ENCODE assay signal across 8 cellular contexts in genomic region chr1:17606826-17607440, GRCh38.
DNase-seq lines count a peak whose midpoint lies in the region; ATAC-seq and TF ChIP-seq lines count a peak whose summit lies in the region.

No MANE protein-coding gene starts in this region.

- H3K79me1 ChIP-seq in trophoblast cell (ENCODE audit: low read length): no peaks in the 10 kb centered on the region

- H3K36me3 Mint-ChIP-seq in activated T-helper 1 cell treated with anti-CD3 and anti-CD28 coated beads, Interleukin-12 subunit alpha, Interleukin-12 subunit beta, Interleukin-2, Interleukin-4 antibody, amounts not matched to agents 30 ng/mL and 10 ng/mL and 1 ng/mL, durations not matched to agents 14 hours and 24 hours and 36 hours (ENCODE audit: low read depth): no peaks in the 10 kb centered on the region

- WGBS in trophoblast cell (ENCODE audit: extremely low coverage, insufficient coverage, insufficient read length): no CpG with 5 or more reads among the region's 14 CpGs

- no peak overlapping the region for H3K4me3 ChIP-seq in BE2C (ENCODE audit: low read depth, low read length)
- H3K4me3 ChIP-seq in trophoblast cell (ENCODE audit: low read depth, low read length): no peak overlapping the region

- H3K36me3 ChIP-seq in BE2C (no peaks in the 10 kb centered on the region), trophoblast cell (ENCODE audit: control insufficient read depth in 1 of 2, insufficient read depth in 2 of 2, low read length in 2 of 2) (peaks cover 42 to 55% of the 10 kb centered on the region in 2 experiments)

- H3K4ac ChIP-seq in trophoblast cell (ENCODE audit: low read depth, low read length): no peak overlapping the region

- no peak overlapping the region for H3K4me3 Mint-ChIP-seq in activated T-helper 1 cell treated with anti-CD3 and anti-CD28 coated beads, Interleukin-12 subunit alpha, Interleukin-12 subunit beta, Interleukin-2, Interleukin-4 antibody, amounts not matched to agents 30 ng/mL and 10 ng/mL and 1 ng/mL, durations not matched to agents 14 hours and 24 hours and 36 hours

- H3K14ac ChIP-seq in trophoblast cell (ENCODE audit: low read length): no peak overlapping the region

- no peak overlapping the region for H3K18ac ChIP-seq in trophoblast cell (ENCODE audit: low read length)

- H3K27ac ChIP-seq in trophoblast cell (ENCODE audit: low read depth, low read length): no peak overlapping the region

- TF ChIP-seq CTCF in BE2C (IDR thresholded peaks at IDR 0.05; ENCODE audit: low read depth, low read length) (peak; percentile 83), GM13977 (IDR thresholded peaks at IDR 0.05; ENCODE audit: extremely low read depth, insufficient read depth, missing control alignments) (peak; percentile 97)

- H4K12ac ChIP-seq in trophoblast cell (ENCODE audit: low read depth, low read length): no peak overlapping the region

- H3K4me1 ChIP-seq in BE2C (peaks cover 15% of the 10 kb centered on the region), trophoblast cell (ENCODE audit: control insufficient read depth in 1 of 2, insufficient read depth in 2 of 2, low read length in 2 of 2) (peaks cover 2 to 4% of the 10 kb centered on the region in 2 experiments)

- no peaks in the 10 kb centered on the region for H3K27me3 Mint-ChIP-seq in activated T-helper 1 cell treated with anti-CD3 and anti-CD28 coated beads, Interleukin-12 subunit alpha, Interleukin-12 subunit beta, Interleukin-2, Interleukin-4 antibody, amounts not matched to agents 30 ng/mL and 10 ng/mL and 1 ng/mL, durations not matched to agents 14 hours and 24 hours and 36 hours (ENCODE audit: insufficient read depth)

- no peak overlapping the region for H3K9ac ChIP-seq in trophoblast cell (ENCODE audit: low read length)

- H3K9me3 ChIP-seq in BE2C (no peaks in the 10 kb centered on the region), trophoblast cell (ENCODE audit: insufficient read depth, low read depth, low read length) (no peaks in the 10 kb centered on the region)

- no peak overlapping the region for H3K27ac Mint-ChIP-seq in activated T-helper 1 cell treated with anti-CD3 and anti-CD28 coated beads, Interleukin-12 subunit alpha, Interleukin-12 subunit beta, Interleukin-2, Interleukin-4 antibody, amounts not matched to agents 30 ng/mL and 10 ng/mL and 1 ng/mL, durations not matched to agents 14 hours and 24 hours and 36 hours

- H3K4me2 ChIP-seq in trophoblast cell (ENCODE audit: low read length): no peak overlapping the region

- H2BK120ac ChIP-seq in trophoblast cell (ENCODE audit: insufficient read depth, low read length, poor library complexity): no peak overlapping the region

- H2AFZ ChIP-seq in trophoblast cell (ENCODE audit: insufficient read depth, low read length, poor library complexity): no peak overlapping the region

- in situ Hi-C loops in GM13977 (cut with MboI; ENCODE audit: low pct_unique_long_range_greater_than_20kb, low sequenced_read_pairs, unreplicated experiment): no loop called here

- H2BK5ac ChIP-seq in trophoblast cell (ENCODE audit: low read depth, low read length, poor library complexity): no peak overlapping the region

- H2AK5ac ChIP-seq in trophoblast cell (ENCODE audit: low read length): no peak overlapping the region

- no peak for ATAC-seq in GM19395 (IDR thresholded peaks at IDR 0.05; ENCODE audit: unreplicated experiment)

- H3K79me2 ChIP-seq in trophoblast cell (ENCODE audit: control insufficient read depth, insufficient read depth, low read length, poor library complexity): no peaks in the 10 kb centered on the region

- H2BK12ac ChIP-seq in trophoblast cell (ENCODE audit: low read length): no peak overlapping the region

- H4K91ac ChIP-seq in trophoblast cell (ENCODE audit: low read depth, low read length): no peak overlapping the region

- DNase-seq in BE2C (peak; percentile 66), GM13977 (ENCODE audit: low spot score) (peak; percentile 80), NCI-H774 (lab: John Stamatoyannopoulos, UW) (peak; percentile 16), glomerular visceral epithelial cell (ENCODE audit: extremely low spot score) (peak; percentile 65), trophoblast cell (peak; percentile 33 to 78), cortex of kidney (lab: John Stamatoyannopoulos, UW) (no peak)
- DNase-seq in activated T-helper 1 cell treated with anti-CD3 and anti-CD28 coated beads, Interleukin-12 subunit alpha, Interleukin-12 subunit beta, Interleukin-2, Interleukin-4 antibody, amounts not matched to agents 30 ng/mL and 10 ng/mL and 1 ng/mL, durations not matched to agents 14 hours and 24 hours and 36 hours (ENCODE audit: low spot score): peak; percentile 13

- H3K27me3 ChIP-seq in BE2C (no peaks in the 10 kb centered on the region), trophoblast cell (ENCODE audit: insufficient read depth, low read length) (no peaks in the 10 kb centered on the region)

- no peak overlapping the region for H4K8ac ChIP-seq in trophoblast cell (ENCODE audit: low read depth, low read length)

- H3K23ac ChIP-seq in trophoblast cell (ENCODE audit: low read length): no peak overlapping the region

- H3K4me1 Mint-ChIP-seq in activated T-helper 1 cell treated with anti-CD3 and anti-CD28 coated beads, Interleukin-12 subunit alpha, Interleukin-12 subunit beta, Interleukin-2, Interleukin-4 antibody, amounts not matched to agents 30 ng/mL and 10 ng/mL and 1 ng/mL, durations not matched to agents 14 hours and 24 hours and 36 hours (ENCODE audit: low read depth): no peaks in the 10 kb centered on the region

- intact Hi-C loops in activated T-helper 1 cell treated with anti-CD3 and anti-CD28 coated beads, Interleukin-12 subunit alpha, Interleukin-12 subunit beta, Interleukin-2, Interleukin-4 antibody, amounts not matched to agents 30 ng/mL and 10 ng/mL and 1 ng/mL, durations not matched to agents 14 hours and 24 hours and 36 hours (cut with micrococcal nuclease): loop anchor here (1.0 to 2.0 kb wide), 2 partner anchors 105 to 112 kb away; no protein-coding TSS in a partner anchor

- no peaks in the 10 kb centered on the region for H3K9me3 Mint-ChIP-seq in activated T-helper 1 cell treated with anti-CD3 and anti-CD28 coated beads, Interleukin-12 subunit alpha, Interleukin-12 subunit beta, Interleukin-2, Interleukin-4 antibody, amounts not matched to agents 30 ng/mL and 10 ng/mL and 1 ng/mL, durations not matched to agents 14 hours and 24 hours and 36 hours
